Comparison of ENCODE assay signal across 26 cellular contexts in the genomic region with DNA sequence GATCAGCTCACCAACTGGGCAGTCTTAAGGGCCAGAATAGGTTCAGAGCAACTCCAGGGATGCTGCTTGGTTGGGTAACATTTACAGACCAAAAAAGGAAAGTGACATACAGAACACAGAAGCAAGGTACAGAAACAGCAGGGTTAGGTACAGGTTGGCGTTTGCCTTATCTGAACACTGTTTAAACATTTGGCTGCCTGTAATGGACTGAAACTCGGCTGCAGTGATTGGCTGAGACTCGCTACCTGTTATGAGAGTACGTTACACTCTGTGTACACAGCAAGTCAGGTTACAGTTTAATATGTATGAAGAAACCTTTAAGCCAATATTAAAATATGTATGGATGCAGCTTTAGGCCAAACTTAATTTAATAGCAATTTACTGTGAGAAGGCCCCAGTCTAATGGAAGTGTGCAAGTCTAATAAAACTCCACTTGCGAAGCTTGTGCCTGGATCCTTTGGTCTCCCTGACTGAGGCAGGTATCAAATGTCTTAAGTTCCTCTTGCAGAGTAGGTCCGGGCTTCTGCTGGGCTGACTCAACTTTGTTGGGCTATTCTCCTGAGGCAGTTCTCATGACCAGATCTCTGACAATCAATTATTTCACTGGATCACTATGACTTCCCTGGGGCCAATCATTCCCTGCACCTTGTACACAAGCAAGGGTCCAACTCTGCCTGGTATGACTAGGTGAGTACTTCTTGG.
DNase-seq lines count a peak whose midpoint lies in the region; ATAC-seq and TF ChIP-seq lines count a peak whose summit lies in the region.
"Had no signal": no experiment of that assay in that cellular context is flagged by ENCODE, and none has a peak within 500 bp of the region (broad histone marks: within the 10 kb centered on the region; RNA-seq: fewer than 3 reads in every experiment).

No MANE protein-coding gene starts in this region.

- H3K9me3 ChIP-seq in breast epithelium (no peaks in the 10 kb centered on the region), colonic mucosa (no peaks in the 10 kb centered on the region), upper lobe of right lung (no peaks in the 10 kb centered on the region), adrenal gland (replicated peaks in 1 of 3) (no peaks in the 10 kb centered on the region)
- H3K9me3 ChIP-seq: BLaER1, gastroesophageal sphincter, MG63, right lobe of liver, SJCRH30 had no signal

- no peak for TF ChIP-seq POLR2A in breast epithelium (IDR thresholded peaks at IDR 0.05)
- no peak for TF ChIP-seq POLR2A in adrenal gland (IDR thresholded peaks at IDR 0.05)

- WGBS in adrenal gland, 4 donors, result 91 to 94% (median 93%) methylated on average over 5 to 6 of the region's 6 CpGs

- H3K27me3 ChIP-seq in breast epithelium (no peaks in the 10 kb centered on the region), colonic mucosa (no peaks in the 10 kb centered on the region), upper lobe of right lung (no peaks in the 10 kb centered on the region), adrenal gland (no peaks in the 10 kb centered on the region)
- H3K27me3 ChIP-seq: BLaER1, gastroesophageal sphincter, MG63, right lobe of liver had no signal

- intact Hi-C loops in breast epithelium (cut with DNase I; ENCODE audit: low total_unique reads), result no loop called here
- intact Hi-C loops in colonic mucosa (cut with DNase I), result loop anchor here (10.0 kb wide), 1 partner anchor 203 kb away; a partner anchor contains a TSS
- intact Hi-C loops in upper lobe of right lung (cut with DNase I), result no loop called here
- intact Hi-C loops in adrenal gland (cut with DNase I), result no loop called here

- CTCF ChIA-PET in GM10248 (lab: Yijun Ruan, JAX), result no interaction called here

- POLR2A ChIA-PET in GM10248 (lab: Yijun Ruan, JAX), result no interaction called here

- in situ Hi-C loops in T47D (cut with HindIII; ENCODE audit: low pct_unique_long_range_greater_than_20kb, low sequenced_read_pairs), result no loop called here

- ATAC-seq in upper lobe of right lung (peak; percentile 84), GM18861 (IDR thresholded peaks at IDR 0.05; ENCODE audit: unreplicated experiment) (no peak)
- ATAC-seq: gastroesophageal sphincter, GM23338 had no signal

- peak overlapping the region in 1 of 2 donors; percentile 54 for H3K9ac ChIP-seq in colonic mucosa (ENCODE audit: low read depth in 2 of 2, low read length in 2 of 2)
- H3K9ac ChIP-seq: BLaER1 had no signal

- H3K27ac ChIP-seq in breast epithelium (no peak overlapping the region), colonic mucosa (peak overlapping the region; percentile 87), upper lobe of right lung (no peak overlapping the region), adrenal gland (no peak overlapping the region)
- H3K27ac ChIP-seq: BLaER1, gastroesophageal sphincter, right lobe of liver, SJCRH30 had no signal

- H3K4me3 ChIP-seq in breast epithelium, result no peak overlapping the region
- no peak overlapping the region for H3K4me3 ChIP-seq in colonic mucosa
- H3K4me3 ChIP-seq in upper lobe of right lung, result no peak overlapping the region
- no peak overlapping the region for H3K4me3 ChIP-seq in adrenal gland
- H3K4me3 ChIP-seq: BLaER1, gastroesophageal sphincter, GM23338, MG63, right lobe of liver, SJCRH30 had no signal

- peak; percentile 23 to 57 for DNase-seq in T47D (ENCODE audit: low read depth in 1 of 2, low spot score in 1 of 2)
- DNase-seq in breast epithelium (ENCODE audit: low spot score in 2 of 2), result no peak
- peak; percentile 80 for DNase-seq in colonic mucosa
- peak; percentile 55 for DNase-seq in mucosa of gallbladder (ENCODE audit: low spot score)
- DNase-seq in upper lobe of right lung, result no peak
- DNase-seq in GM10248 (ENCODE audit: extremely low spot score), result no peak
- DNase-seq in adrenal gland, result no peak
- DNase-seq: activated CD4-positive, alpha-beta T cell treated with anti-CD3 and anti-CD28 coated beads for 48 hours; activated CD8-positive, alpha-beta memory T cell treated with anti-CD3 and anti-CD28 coated beads for 24 hours; activated T-cell treated with anti-CD3 and anti-CD28 coated beads for 4 hours; amygdala; HFFc6; hippocampal formation; KBM-7; MG63; NCI-H1105; NCI-H1930; NCI-H526 treated with DMSO at 0.1 percent for 48 hours; right lobe of liver; SJCRH30; SW 1271; T-helper 9 cell had no signal

- H3K36me3 ChIP-seq in breast epithelium, result no peaks in the 10 kb centered on the region
- no peaks in the 10 kb centered on the region for H3K36me3 ChIP-seq in colonic mucosa
- H3K36me3 ChIP-seq in upper lobe of right lung, result no peaks in the 10 kb centered on the region
- no peaks in the 10 kb centered on the region for H3K36me3 ChIP-seq in adrenal gland (replicated peaks in 1 of 2)
- H3K36me3 ChIP-seq: BLaER1, gastroesophageal sphincter, MG63, right lobe of liver, SJCRH30 had no signal

- H3K4me1 ChIP-seq in breast epithelium (no peaks in the 10 kb centered on the region), colonic mucosa (no peaks in the 10 kb centered on the region), upper lobe of right lung (no peaks in the 10 kb centered on the region), adrenal gland (replicated peaks in 1 of 2) (no peaks in the 10 kb centered on the region)
- H3K4me1 ChIP-seq: BLaER1, gastroesophageal sphincter, SJCRH30 had no signal

- TF ChIP-seq CTCF in breast epithelium (IDR thresholded peaks at IDR 0.05), result no peak
- TF ChIP-seq CTCF in colonic mucosa (IDR thresholded peaks at IDR 0.05), result no peak
- no peak for TF ChIP-seq CTCF in upper lobe of right lung (IDR thresholded peaks at IDR 0.05)
- no peak for TF ChIP-seq CTCF in GM10248 (IDR thresholded peaks at IDR 0.05; ENCODE audit: control extremely low read depth, extremely low read depth, low read depth, missing control alignments)
- no peak for TF ChIP-seq CTCF in adrenal gland (IDR thresholded peaks at IDR 0.05)

Comparison
In these comparisons a context has a peak if more than half of its experiments do, and no peak if none do; other contexts are left out.
1. DNase-seq: peak in T47D (2 of 2), colonic mucosa (single experiment) and mucosa of gallbladder (single experiment); none in breast epithelium (0 of 2), upper lobe of right lung (single experiment), GM10248 (single experiment) and adrenal gland (0 of 7).